Comparison of ENCODE assay signal across 1 cellular context in the genomic region with DNA sequence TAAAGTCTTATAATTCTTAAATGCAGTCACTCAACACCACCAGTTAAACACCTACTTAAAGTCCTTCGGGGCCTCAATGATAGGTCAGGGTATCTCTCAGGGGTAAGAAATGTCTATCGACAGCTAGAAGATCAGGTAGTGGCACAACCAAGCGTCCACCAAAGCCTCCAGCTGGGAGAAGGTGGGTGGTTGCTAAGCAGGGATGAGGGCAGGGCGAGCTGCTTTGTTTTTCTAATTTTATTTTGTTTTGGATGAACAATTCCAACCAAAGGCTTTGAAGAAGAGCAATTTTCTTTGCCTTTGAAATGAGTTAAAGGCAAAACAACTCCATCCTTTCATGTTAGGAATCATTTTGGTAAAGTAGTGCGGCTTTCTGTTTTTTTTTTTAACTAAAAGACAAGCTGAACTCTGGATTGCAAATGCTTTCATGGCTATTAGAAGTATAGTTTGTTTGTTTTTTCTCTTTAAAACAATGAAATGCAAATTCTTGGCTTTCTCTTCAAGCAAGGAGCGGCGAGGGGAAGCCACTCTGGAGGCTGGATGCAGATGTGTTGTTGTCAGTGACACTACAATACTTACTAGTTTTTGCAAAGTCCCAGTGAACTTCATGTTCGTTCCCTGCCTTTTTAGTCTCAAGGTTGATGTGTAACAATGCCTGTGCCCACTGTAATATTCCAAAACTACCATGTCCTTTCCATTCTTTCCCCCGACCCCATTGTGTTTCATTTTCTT.
TF ChIP-seq lines count a peak whose summit lies in the region.

No MANE protein-coding gene starts in this region.

TF ChIP-seq in WTC11, 78 proteins besides CTCF, POLR2A, EP300 and RAD21:
- TF ChIP-seq, protein P1, sequence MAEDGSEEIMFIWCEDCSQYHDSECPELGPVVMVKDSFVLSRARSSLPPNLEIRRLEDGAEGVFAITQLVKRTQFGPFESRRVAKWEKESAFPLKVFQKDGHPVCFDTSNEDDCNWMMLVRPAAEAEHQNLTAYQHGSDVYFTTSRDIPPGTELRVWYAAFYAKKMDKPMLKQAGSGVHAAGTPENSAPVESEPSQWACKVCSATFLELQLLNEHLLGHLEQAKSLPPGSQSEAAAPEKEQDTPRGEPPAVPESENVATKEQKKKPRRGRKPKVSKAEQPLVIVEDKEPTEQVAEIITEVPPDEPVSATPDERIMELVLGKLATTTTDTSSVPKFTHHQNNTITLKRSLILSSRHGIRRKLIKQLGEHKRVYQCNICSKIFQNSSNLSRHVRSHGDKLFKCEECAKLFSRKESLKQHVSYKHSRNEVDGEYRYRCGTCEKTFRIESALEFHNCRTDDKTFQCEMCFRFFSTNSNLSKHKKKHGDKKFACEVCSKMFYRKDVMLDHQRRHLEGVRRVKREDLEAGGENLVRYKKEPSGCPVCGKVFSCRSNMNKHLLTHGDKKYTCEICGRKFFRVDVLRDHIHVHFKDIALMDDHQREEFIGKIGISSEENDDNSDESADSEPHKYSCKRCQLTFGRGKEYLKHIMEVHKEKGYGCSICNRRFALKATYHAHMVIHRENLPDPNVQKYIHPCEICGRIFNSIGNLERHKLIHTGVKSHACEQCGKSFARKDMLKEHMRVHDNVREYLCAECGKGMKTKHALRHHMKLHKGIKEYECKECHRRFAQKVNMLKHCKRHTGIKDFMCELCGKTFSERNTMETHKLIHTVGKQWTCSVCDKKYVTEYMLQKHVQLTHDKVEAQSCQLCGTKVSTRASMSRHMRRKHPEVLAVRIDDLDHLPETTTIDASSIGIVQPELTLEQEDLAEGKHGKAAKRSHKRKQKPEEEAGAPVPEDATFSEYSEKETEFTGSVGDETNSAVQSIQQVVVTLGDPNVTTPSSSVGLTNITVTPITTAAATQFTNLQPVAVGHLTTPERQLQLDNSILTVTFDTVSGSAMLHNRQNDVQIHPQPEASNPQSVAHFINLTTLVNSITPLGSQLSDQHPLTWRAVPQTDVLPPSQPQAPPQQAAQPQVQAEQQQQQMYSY (CRISPR knock-in tag; IDR thresholded peaks at IDR 0.05) = no peak
- no peak for TF ChIP-seq ESRRA (CRISPR knock-in tag; IDR thresholded peaks at IDR 0.05; ENCODE audit: borderline replicate concordance)
- no peak for TF ChIP-seq ZBTB21 (CRISPR knock-in tag; IDR thresholded peaks at IDR 0.05; ENCODE audit: borderline replicate concordance)
- TF ChIP-seq ZNF121 (CRISPR knock-in tag; IDR thresholded peaks at IDR 0.05) = no peak
- no peak for TF ChIP-seq NR2C2 (CRISPR knock-in tag; IDR thresholded peaks at IDR 0.05)
- no peak for TF ChIP-seq MXD4 (CRISPR knock-in tag; IDR thresholded peaks at IDR 0.05; ENCODE audit: borderline replicate concordance)
- no peak for TF ChIP-seq SP1 (CRISPR knock-in tag; conservative IDR thresholded peaks at IDR 0.05)
- no peak for TF ChIP-seq NR1H2 (CRISPR knock-in tag; IDR thresholded peaks at IDR 0.05)
